In genomic region chr4:168725935-168726334, GRCh38 we compare ENCODE assay signal across 25 cellular contexts.
"Had no signal": no experiment of that assay in that cellular context is flagged by ENCODE, and none has a peak within 500 bp of the region (broad histone marks: within the 10 kb centered on the region; RNA-seq: fewer than 3 reads in every experiment).

No MANE protein-coding gene starts in this region.

- H3K27me3 ChIP-seq: body of pancreas, cardiac muscle cell, foreskin keratinocyte, hepatocyte, right lobe of liver, testis had no signal

- H3K9me3 ChIP-seq: right lobe of liver, testis had no signal

- H3K4me2 ChIP-seq: hepatocyte had no signal

- H3K9ac ChIP-seq: parathyroid adenoma had no signal

- H3K4me3 ChIP-seq: body of pancreas, cardiac muscle cell, hepatocyte, left ventricle myocardium inferior, right lobe of liver, testis had no signal

- H3K79me2 ChIP-seq: hepatocyte had no signal

- H3K36me3 ChIP-seq: left ventricle myocardium inferior, right lobe of liver had no signal

- H2AFZ ChIP-seq: hepatocyte, parathyroid adenoma had no signal

- H3K4me3 Mint-ChIP-seq: activated CD4-positive, alpha-beta memory T cell treated with anti-CD3 and anti-CD28 coated beads, Interleukin-2, amount 10 ng/mL, durations not matched to agents 7 days and 5 days; activated naive CD8-positive, alpha-beta T cell treated with anti-CD3 and anti-CD28 coated beads, Interleukin-2, amount 50 U/mL, for 24 hours; immature natural killer cell; natural killer cell treated with Interleukin-12 subunit alpha and Interleukin-12 subunit beta and Interleukin-15 and Interleukin-18, amount 100 ng/mL, for 72 hours; T-helper 1 cell treated with Interleukin-12 subunit alpha and Interleukin-12 subunit beta and Interleukin-4 antibody, amounts not matched to agents 30 μg/mL and 1 μg/mL, for 36 hours had no signal

- ATAC-seq: activated naive CD8-positive, alpha-beta T cell treated with anti-CD3 and anti-CD28 coated beads, Interleukin-2, amount 50 U/mL, for 24 hours; body of pancreas; foreskin keratinocyte; natural killer cell treated with Interleukin-12 subunit alpha and Interleukin-12 subunit beta and Interleukin-15 and Interleukin-18, amount 100 ng/mL, for 72 hours; right lobe of liver had no signal

- H3K27ac Mint-ChIP-seq: activated CD4-positive, alpha-beta memory T cell treated with anti-CD3 and anti-CD28 coated beads, Interleukin-2, amount 10 ng/mL, durations not matched to agents 7 days and 5 days; activated naive CD8-positive, alpha-beta T cell treated with anti-CD3 and anti-CD28 coated beads, Interleukin-2, amount 50 U/mL, for 24 hours; immature natural killer cell; natural killer cell treated with Interleukin-12 subunit alpha and Interleukin-12 subunit beta and Interleukin-15 and Interleukin-18, amount 100 ng/mL, for 72 hours; T-helper 1 cell treated with Interleukin-12 subunit alpha and Interleukin-12 subunit beta and Interleukin-4 antibody, amounts not matched to agents 30 μg/mL and 1 μg/mL, for 36 hours had no signal

- H3K27ac ChIP-seq: body of pancreas, cardiac muscle cell, foreskin keratinocyte, hepatocyte, left ventricle myocardium inferior, parathyroid adenoma, right lobe of liver, testis had no signal

- H3K4me1 ChIP-seq: body of pancreas, foreskin keratinocyte, right lobe of liver, testis had no signal

- H3K9me3 Mint-ChIP-seq: activated CD4-positive, alpha-beta memory T cell treated with anti-CD3 and anti-CD28 coated beads, Interleukin-2, amount 10 ng/mL, durations not matched to agents 7 days and 5 days; activated naive CD8-positive, alpha-beta T cell treated with anti-CD3 and anti-CD28 coated beads, Interleukin-2, amount 50 U/mL, for 24 hours had no signal

- H3K36me3 Mint-ChIP-seq: natural killer cell treated with Interleukin-12 subunit alpha and Interleukin-12 subunit beta and Interleukin-15 and Interleukin-18, amount 100 ng/mL, for 72 hours had no signal

- DNase-seq: activated CD4-positive, alpha-beta memory T cell treated with anti-CD3 and anti-CD28 coated beads, Interleukin-2, amount 10 ng/mL, durations not matched to agents 7 days and 5 days; activated CD4-positive, alpha-beta T cell treated with anti-CD3 and anti-CD28 coated beads for 48 hours; activated CD4-positive, CD25-positive, alpha-beta regulatory T cell; activated effector memory CD4-positive, alpha-beta T cell treated with anti-CD3 and anti-CD28 coated beads, Interleukin-2, amount 50 U/mL, for 16 hours; activated naive CD4-positive, alpha-beta T cell treated with anti-CD3 and anti-CD28 coated beads, Interleukin-2, amount 50 U/mL, for 16 hours; activated naive CD8-positive, alpha-beta T cell treated with anti-CD3 and anti-CD28 coated beads, Interleukin-2, amount 50 U/mL, for 24 hours; anterior cingulate cortex; body of pancreas; effector CD4-positive, alpha-beta T cell; erythroblast; foreskin keratinocyte; immature natural killer cell; left ventricle myocardium inferior; right lobe of liver; stimulated activated CD4-positive, alpha-beta T cell treated with anti-CD3 and anti-CD28 coated beads, Interleukin-2, amount 100 ng/mL, for 48 hours; stimulated activated CD8-positive, alpha-beta memory T cell treated with anti-CD3 and anti-CD28 coated beads, Interleukin-4, amount 100 ng/mL, for 48 hours; stimulated activated naive CD4-positive, alpha-beta T cell; T1000; testis; trophoblast cell had no signal
